13 cellular contexts compared by ENCODE assay signal in genomic region chr3:98855811-98856400, GRCh38. TPM values are rescaled to one million over a fixed set of nuclear protein-coding genes. Genes with fewer than 3 reads are reported as not detected.
A peak's percentile ranks its signal among the peaks of the same experiment; 100 is the strongest.
DNase-seq lines count a peak whose midpoint lies in the region; ATAC-seq, FAIRE-seq and TF ChIP-seq lines count a peak whose summit lies in the region.
"Had no signal": no experiment of that assay in that cellular context is flagged by ENCODE, and none has a peak within 500 bp of the region (broad histone marks: within the 10 kb centered on the region; RNA-seq: fewer than 3 reads in every experiment).

No MANE protein-coding gene starts in this region.

- no peak for TF ChIP-seq CTCF in fibroblast of mammary gland (conservative IDR thresholded peaks at IDR 0.05; ENCODE audit: control insufficient read depth, insufficient read depth, low read depth, low read length)
- TF ChIP-seq CTCF in retinal pigment epithelial cell (conservative IDR thresholded peaks at IDR 0.05; ENCODE audit: low read depth, low read length), result no peak

- H3K36me3 Mint-ChIP-seq in natural killer cell treated with Interleukin-12 subunit alpha and Interleukin-12 subunit beta and Interleukin-15 and Interleukin-18, amount 100 ng/mL, for 72 hours, result peaks cover 7% of the 10 kb centered on the region

- H3K4me1 Mint-ChIP-seq in natural killer cell treated with Interleukin-12 subunit alpha and Interleukin-12 subunit beta and Interleukin-15 and Interleukin-18, amount 100 ng/mL, for 72 hours (ENCODE audit: low read depth in 2 of 2), result no peaks in the 10 kb centered on the region

- DNase-seq in GM04503 (ENCODE audit: low read depth), result peak; percentile 80
- DNase-seq in SJSA1 (ENCODE audit: low read depth in 1 of 2, low spot score in 2 of 2), result peak in 1 of 2 experiments; percentile 52
- peak; percentile 97 for DNase-seq in fibroblast of mammary gland (ENCODE audit: low read depth)
- peak; percentile 65 for DNase-seq in retinal pigment epithelial cell (ENCODE audit: low read depth)
- no peak for DNase-seq in SHP77 treated with DMSO at 0.1 percent for 48 hours (lab: John Stamatoyannopoulos, UW)
- no peak for DNase-seq in GM19239 (ENCODE audit: insufficient read length, low spot score)
- DNase-seq in iPS-NIHi7 (ENCODE audit: extremely low spot score), result no peak
- DNase-seq in natural killer cell treated with Interleukin-12 subunit alpha and Interleukin-12 subunit beta and Interleukin-15 and Interleukin-18, amount 100 ng/mL, for 72 hours (ENCODE audit: low spot score), result no peak
- DNase-seq: dorsolateral prefrontal cortex, H9, psoas muscle, WERI-Rb-1 had no signal

- no peaks in the 10 kb centered on the region for H3K9me3 ChIP-seq in SJSA1 (replicated peaks)

- ATAC-seq in natural killer cell treated with Interleukin-12 subunit alpha and Interleukin-12 subunit beta and Interleukin-15 and Interleukin-18, amount 100 ng/mL, for 72 hours, result no peak
- ATAC-seq: psoas muscle had no signal

- H3K9me3 Mint-ChIP-seq in natural killer cell treated with Interleukin-12 subunit alpha and Interleukin-12 subunit beta and Interleukin-15 and Interleukin-18, amount 100 ng/mL, for 72 hours, result peaks cover 12% of the 10 kb centered on the region

- H3K27ac Mint-ChIP-seq in natural killer cell treated with Interleukin-12 subunit alpha and Interleukin-12 subunit beta and Interleukin-15 and Interleukin-18, amount 100 ng/mL, for 72 hours, result no peak overlapping the region
- H3K27ac Mint-ChIP-seq: H9 had no signal

- no peak overlapping the region for H3K4me3 Mint-ChIP-seq in natural killer cell treated with Interleukin-12 subunit alpha and Interleukin-12 subunit beta and Interleukin-15 and Interleukin-18, amount 100 ng/mL, for 72 hours
- H3K4me3 Mint-ChIP-seq: H9 had no signal

- FAIRE-seq in GM19239 (lab: Jason Lieb, UNC), result no peak
- FAIRE-seq: islet of Langerhans had no signal

- H3K36me3 ChIP-seq in SJSA1, result peaks cover 30% of the 10 kb centered on the region
- H3K36me3 ChIP-seq: WERI-Rb-1 had no signal

- H3K4me3 ChIP-seq in SJSA1 (no peak overlapping the region), fibroblast of mammary gland (ENCODE audit: control insufficient read depth, low read depth, low read length) (no peak overlapping the region), retinal pigment epithelial cell (ENCODE audit: low read length) (no peak overlapping the region)
- H3K4me3 ChIP-seq: dorsolateral prefrontal cortex, psoas muscle had no signal

- H3K27me3 ChIP-seq in SJSA1 (replicated peaks), result no peaks in the 10 kb centered on the region
- H3K27me3 ChIP-seq: dorsolateral prefrontal cortex had no signal

- H3K4me1 ChIP-seq in SJSA1 (replicated peaks), result peaks cover 33% of the 10 kb centered on the region
- H3K4me1 ChIP-seq: psoas muscle had no signal

- peak overlapping the region; percentile 48 for H3K27ac ChIP-seq in SJSA1
- H3K27ac ChIP-seq: psoas muscle, WERI-Rb-1 had no signal

- H3K27me3 Mint-ChIP-seq in natural killer cell treated with Interleukin-12 subunit alpha and Interleukin-12 subunit beta and Interleukin-15 and Interleukin-18, amount 100 ng/mL, for 72 hours, result no peaks in the 10 kb centered on the region

RNA-seq across cellular contexts. Expression of gene DCBLD2, which starts 45.6 kb away (rescaled TPM):
- 60.8 and 70.2 TPM in 2 replicates for total RNA-seq in SJSA1 (2014; rRNA removed; shearing (Covaris generic))
- 1 to 10 TPM; 1.6 TPM for total RNA-seq in natural killer cell treated with Interleukin-12 subunit alpha and Interleukin-12 subunit beta and Interleukin-15 and Interleukin-18, amount 100 ng/mL, for 72 hours

Comparison
In these comparisons a context has a peak if more than half of its experiments do, and no peak if none do; other contexts are left out.
1. DNase-seq: peak in GM04503 (single experiment), fibroblast of mammary gland (single experiment) and retinal pigment epithelial cell (single experiment); none in SHP77 treated with DMSO at 0.1 percent for 48 hours (single experiment), GM19239 (single experiment), iPS-NIHi7 (single experiment) and natural killer cell treated with Interleukin-12 subunit alpha and Interleukin-12 subunit beta and Interleukin-15 and Interleukin-18, amount 100 ng/mL, for 72 hours (single experiment).
2. RNA of gene DCBLD2, which starts 45.6 kb away (total RNA-seq): 60.8 to 70.2 TPM in SJSA1; 1.6 TPM in natural killer cell treated with Interleukin-12 subunit alpha and Interleukin-12 subunit beta and Interleukin-15 and Interleukin-18, amount 100 ng/mL, for 72 hours; every median in the first group is over 10 times any median in the second.